17 cellular contexts compared by ENCODE assay signal in genomic region chr1:227782226-227782625, GRCh38. TPM values are rescaled to one million over a fixed set of nuclear protein-coding genes. Genes with fewer than 3 reads are reported as not detected.
A peak's percentile ranks its signal among the peaks of the same experiment; 100 is the strongest.
DNase-seq lines count a peak whose midpoint lies in the region; ATAC-seq lines count a peak whose summit lies in the region.
"Had no signal": no experiment of that assay in that cellular context is flagged by ENCODE, and none has a peak within 500 bp of the region (broad histone marks: within the 10 kb centered on the region; RNA-seq: fewer than 3 reads in every experiment).

No MANE protein-coding gene starts in this region.

- ATAC-seq in GM21717 (IDR thresholded peaks at IDR 0.05; ENCODE audit: unreplicated experiment) = no peak

- no peaks in the 10 kb centered on the region for H3K27me3 ChIP-seq in trophoblast cell (ENCODE audit: insufficient read depth, low read length)

- no peak overlapping the region for H3K4me3 ChIP-seq in trophoblast cell (ENCODE audit: low read depth, low read length)
- H3K4me3 ChIP-seq: PC-9 had no signal

- peaks cover 2% of the 10 kb centered on the region for H3K9me3 ChIP-seq in trophoblast cell (ENCODE audit: insufficient read depth, low read depth, low read length)

- no peak overlapping the region for H3K14ac ChIP-seq in trophoblast cell (ENCODE audit: low read length)

- no peak overlapping the region for H4K12ac ChIP-seq in trophoblast cell (ENCODE audit: low read depth, low read length)

- no peak overlapping the region for H2BK12ac ChIP-seq in trophoblast cell (ENCODE audit: low read length)

- no peak overlapping the region for H3K23ac ChIP-seq in trophoblast cell (ENCODE audit: low read length)

- H3K9ac ChIP-seq in trophoblast cell (ENCODE audit: low read length) = no peak overlapping the region

- no peak overlapping the region for H4K8ac ChIP-seq in trophoblast cell (ENCODE audit: low read depth, low read length)

- H3K27ac ChIP-seq in trophoblast cell (ENCODE audit: low read depth, low read length) = no peak overlapping the region
- H3K27ac ChIP-seq: C4-2B, PC-9 had no signal

- H2AFZ ChIP-seq in trophoblast cell (ENCODE audit: insufficient read depth, low read length, poor library complexity) = no peak overlapping the region
- H2AFZ ChIP-seq: PC-9 had no signal

- H3K4ac ChIP-seq in trophoblast cell (ENCODE audit: low read depth, low read length) = no peak overlapping the region

- H3K4me2 ChIP-seq in trophoblast cell (ENCODE audit: low read length) = no peak overlapping the region
- H3K4me2 ChIP-seq: PC-9 had no signal

- H3K79me2 ChIP-seq in trophoblast cell (ENCODE audit: control insufficient read depth, insufficient read depth, low read length, poor library complexity) = no peaks in the 10 kb centered on the region

- WGBS in trophoblast cell (ENCODE audit: extremely low coverage, insufficient coverage, insufficient read length) = no CpG with 5 or more reads among the region's 4 CpGs

- no peak overlapping the region for H2BK120ac ChIP-seq in trophoblast cell (ENCODE audit: insufficient read depth, low read length, poor library complexity)

- peaks cover 4% of the 10 kb centered on the region for H3K79me1 ChIP-seq in trophoblast cell (ENCODE audit: low read length)

- H2BK5ac ChIP-seq in trophoblast cell (ENCODE audit: low read depth, low read length, poor library complexity) = no peak overlapping the region

- no peak overlapping the region for H3K18ac ChIP-seq in trophoblast cell (ENCODE audit: low read length)

- peaks cover 16 to 18% of the 10 kb centered on the region in 2 experiments for H3K36me3 ChIP-seq in trophoblast cell (ENCODE audit: control insufficient read depth in 1 of 2, insufficient read depth in 2 of 2, low read length in 2 of 2)

- H3K4me1 ChIP-seq in trophoblast cell (ENCODE audit: control insufficient read depth in 1 of 2, insufficient read depth in 2 of 2, low read length in 2 of 2) = peaks cover 4 to 10% of the 10 kb centered on the region in 2 experiments

- no peak overlapping the region for H2AK5ac ChIP-seq in trophoblast cell (ENCODE audit: low read length)

- peak; percentile 0 for DNase-seq in stimulated activated CD4-positive, alpha-beta T cell treated with anti-CD3 and anti-CD28 coated beads, Interleukin-4, amount 100 ng/mL, for 24 hours
- DNase-seq in stimulated activated CD4-positive, alpha-beta T cell treated with anti-CD3 and anti-CD28 coated beads, Interleukin-15, amount 100 ng/mL, for 24 hours = no peak
- DNase-seq in ecto neural progenitor cell (ENCODE audit: low spot score) = peak; percentile 25
- DNase-seq in stimulated activated CD8-positive, alpha-beta memory T cell treated with anti-CD3 and anti-CD28 coated beads, Interleukin-4, amount 100 ng/mL, for 48 hours = peak; percentile 15
- DNase-seq in trophoblast cell = no peak
- DNase-seq in superior temporal gyrus (ENCODE audit: extremely low spot score) = no peak
- DNase-seq: AML-193, DMS79 treated with DMSO at 0.1 percent for 48 hours, KG1, NCI-H1105 treated with DMSO at 0.1 percent for 48 hours, NCI-H1694, NCI-H2081 treated with DMSO at 0.1 percent for 48 hours, NCI-H2227 treated with DMSO at 0.1 percent for 48 hours, NCI-H524 treated with DMSO at 0.1 percent for 48 hours, PC-9 had no signal

- H4K91ac ChIP-seq in trophoblast cell (ENCODE audit: low read depth, low read length) = no peak overlapping the region

RNA-seq across cellular contexts. Expression of gene PRSS38, which starts 33.2 kb away (rescaled TPM):
- not detected in 2 replicates for polyA plus RNA-seq in trophoblast cell (2013)

RNA-seq across cellular contexts. Expression of gene SNAP47, which starts 47.0 kb away (rescaled TPM):
- polyA plus RNA-seq in trophoblast cell (2013) = 21.0 and 21.1 TPM in 2 replicates

RNA-seq across cellular contexts. Expression of gene JMJD4, which starts 47.1 kb away (rescaled TPM):
- polyA plus RNA-seq in trophoblast cell (2013) = 8.1 and 8.8 TPM in 2 replicates

Comparison
In these comparisons a context has a peak if more than half of its experiments do, and no peak if none do; other contexts are left out.
1. DNase-seq: peak in stimulated activated CD4-positive, alpha-beta T cell treated with anti-CD3 and anti-CD28 coated beads, Interleukin-4, amount 100 ng/mL, for 24 hours (single experiment), ecto neural progenitor cell (single experiment) and stimulated activated CD8-positive, alpha-beta memory T cell treated with anti-CD3 and anti-CD28 coated beads, Interleukin-4, amount 100 ng/mL, for 48 hours (single experiment); none in stimulated activated CD4-positive, alpha-beta T cell treated with anti-CD3 and anti-CD28 coated beads, Interleukin-15, amount 100 ng/mL, for 24 hours (single experiment), trophoblast cell (0 of 2) and superior temporal gyrus (single experiment).